11 cellular contexts compared by ENCODE assay signal in genomic region chr1:218380125-218380977, GRCh38. TPM values are rescaled to one million over a fixed set of nuclear protein-coding genes. Genes with fewer than 3 reads are reported as not detected.
DNase-seq lines count a peak whose midpoint lies in the region; ATAC-seq, FAIRE-seq and TF ChIP-seq lines count a peak whose summit lies in the region.
"Had no signal": no experiment of that assay in that cellular context is flagged by ENCODE, and none has a peak within 500 bp of the region (broad histone marks: within the 10 kb centered on the region; RNA-seq: fewer than 3 reads in every experiment).

No MANE protein-coding gene starts in this region.

- FAIRE-seq in RCC 7860 (lab: Jason Lieb, UNC), result peak; percentile 96

- H4K20me1 ChIP-seq in GM23338 (replicated peaks; ENCODE audit: insufficient read depth), result no peaks in the 10 kb centered on the region

- no peaks in the 10 kb centered on the region for H3K27me3 ChIP-seq in GM23338 (ENCODE audit: insufficient read depth)
- H3K27me3 ChIP-seq in tibial artery, result no peaks in the 10 kb centered on the region

- H2AFZ ChIP-seq in GM23338, result 0 out of 2 replicates have a peak overlapping the region, but pooled peaks have one; percentile 32

- H3K4me1 Mint-ChIP-seq in GM23338, result peaks cover 2% of the 10 kb centered on the region; the same call in 1 of the 3 replicates

- H3K27ac ChIP-seq in GM23338 (ENCODE audit: low read depth) (no peak overlapping the region), tibial artery (no peak overlapping the region)

- H3K4me1 ChIP-seq in GM23338 (ENCODE audit: insufficient read depth) (no peaks in the 10 kb centered on the region), tibial artery (peaks cover 0 to 65% (median 16%) of the 10 kb centered on the region in 4 donors)

- H3K9me3 Mint-ChIP-seq in GM23338, result no peaks in the 10 kb centered on the region; the same call in 2 of the 3 replicates
- H3K9me3 Mint-ChIP-seq: central memory CD8-positive, alpha-beta T cell had no signal

- no peak for DNase-seq in GM23338 (ENCODE audit: low spot score)
- DNase-seq in RCC 7860 (ENCODE audit: low spot score), result peak; percentile 93
- DNase-seq in fibroblast of the aortic adventitia (ENCODE audit: low read depth), result peak; percentile 94
- DNase-seq in renal cortical epithelial cell (ENCODE audit: low read depth), result peak; percentile 95
- no peak for DNase-seq in tibial artery
- DNase-seq: activated CD4-positive, CD25-positive, alpha-beta regulatory T cell; NCI-H2081 treated with DMSO at 0.1 percent for 48 hours had no signal

- no peak overlapping the region for H3K27ac Mint-ChIP-seq in GM23338

- H3K9me3 ChIP-seq in tibial artery, result no peaks in the 10 kb centered on the region

- no peak overlapping the region for H3K4me2 ChIP-seq in GM23338

- no peak overlapping the region for H3K4me3 Mint-ChIP-seq in GM23338
- H3K4me3 Mint-ChIP-seq: central memory CD8-positive, alpha-beta T cell had no signal

- ATAC-seq in GM23338, result no peak
- no peak for ATAC-seq in GM19328 (IDR thresholded peaks at IDR 0.05; ENCODE audit: unreplicated experiment)
- ATAC-seq in GM19324 (IDR thresholded peaks at IDR 0.05; ENCODE audit: low FRiP score, unreplicated experiment), result no peak
- no peak for ATAC-seq in HG03469 (IDR thresholded peaks at IDR 0.05; ENCODE audit: unreplicated experiment)

- TF ChIP-seq CTCF in GM23338 (conservative IDR thresholded peaks at IDR 0.05; ENCODE audit: low read depth in 2 of 2) (no peak), fibroblast of the aortic adventitia (IDR thresholded peaks at IDR 0.05; ENCODE audit: insufficient read depth, low read length) (no peak), tibial artery (IDR thresholded peaks at IDR 0.05) (no peak)

- no peaks in the 10 kb centered on the region for H3K79me2 ChIP-seq in GM23338 (replicated peaks; ENCODE audit: insufficient read depth)

- H3K36me3 ChIP-seq in GM23338 (ENCODE audit: insufficient read depth), result no peaks in the 10 kb centered on the region
- H3K36me3 ChIP-seq in tibial artery, result no peaks in the 10 kb centered on the region

- intact Hi-C loops in tibial artery (cut with DNase I; ENCODE audit: low total_unique reads), result no loop called here

- peaks cover 9% of the 10 kb centered on the region for H3K27me3 Mint-ChIP-seq in GM23338 (ENCODE audit: insufficient read depth, low read depth, poor library complexity)

- H3F3A ChIP-seq in GM23338 (replicated peaks; ENCODE audit: low read depth), result no peaks in the 10 kb centered on the region

- H3K36me3 Mint-ChIP-seq in GM23338 (ENCODE audit: low read depth), result no peaks in the 10 kb centered on the region

- H3K9me2 ChIP-seq in GM23338 (ENCODE audit: insufficient read depth), result no peaks in the 10 kb centered on the region

- no peak overlapping the region for H3K4me3 ChIP-seq in GM23338
- H3K4me3 ChIP-seq in fibroblast of the aortic adventitia (ENCODE audit: low read depth, low read length), result no peak overlapping the region
- H3K4me3 ChIP-seq in tibial artery, result no peak overlapping the region

TF ChIP-seq in GM23338, 12 proteins besides CTCF, POLR2A, EP300 and RAD21 (continues in another document):
- TF ChIP-seq ZNF114 (CRISPR knock-in tag; IDR thresholded peaks at IDR 0.05), result no peak
- no peak for TF ChIP-seq JUNB (IDR thresholded peaks at IDR 0.05; ENCODE audit: unreplicated experiment)
- TF ChIP-seq CREB1 (CRISPR knock-in tag; IDR thresholded peaks at IDR 0.05; ENCODE audit: low read depth), result no peak
- TF ChIP-seq REST (IDR thresholded peaks at IDR 0.05; ENCODE audit: unreplicated experiment), result no peak
- no peak for TF ChIP-seq POLR2AphosphoS5 (IDR thresholded peaks at IDR 0.05; ENCODE audit: low read depth)
- no peak for TF ChIP-seq ETS1 (IDR thresholded peaks at IDR 0.05)
- TF ChIP-seq EZH2 (IDR thresholded peaks at IDR 0.05; ENCODE audit: low read depth, unreplicated experiment), result no peak
- no peak for TF ChIP-seq NANOG (IDR thresholded peaks at IDR 0.05; ENCODE audit: borderline replicate concordance)
- TF ChIP-seq EZH2phosphoT487 (IDR thresholded peaks at IDR 0.05; ENCODE audit: unreplicated experiment), result no peak
- no peak for TF ChIP-seq ZNF331 (CRISPR knock-in tag; IDR thresholded peaks at IDR 0.05; ENCODE audit: low read depth)

RNA-seq across cellular contexts. Expression of gene TGFB2, which starts 35.2 kb away (rescaled TPM):
- 0.19 and 1.4 TPM in 2 replicates for total RNA-seq in GM23338 (2014; rRNA removed; shearing (Covaris generic))
- polyA plus RNA-seq in GM23338 (2016; fragmentation: Nextera tagmentation; extraction: Ambion mirVana), result 0.31 and 0.63 TPM in 2 replicates
- total RNA-seq in fibroblast of the aortic adventitia (ENCODE audit: low replicate concordance), result 0.82 and 13.5 TPM in 2 replicates
- total RNA-seq in renal cortical epithelial cell, result 47.4 and 69.3 TPM in 2 replicates

Comparison
In these comparisons a context has a peak if more than half of its experiments do, and no peak if none do; other contexts are left out.
1. DNase-seq: peak in RCC 7860 (single experiment), fibroblast of the aortic adventitia (single experiment) and renal cortical epithelial cell (single experiment); none in GM23338 (single experiment) and tibial artery (0 of 2).